ENCODE assay signal across 9 cellular contexts in genomic region chr14:39176263-39177167, GRCh38. TPM values are rescaled to one million over a fixed set of nuclear protein-coding genes. Genes with fewer than 3 reads are reported as not detected.
DNase-seq lines count a peak whose midpoint lies in the region; ATAC-seq and TF ChIP-seq lines count a peak whose summit lies in the region.
"Had no signal": no experiment of that assay in that cellular context is flagged by ENCODE, and none has a peak within 500 bp of the region (broad histone marks: within the 10 kb centered on the region; RNA-seq: fewer than 3 reads in every experiment).

No MANE protein-coding gene starts in this region.

- H3K9me3 ChIP-seq in ascending aorta (no peaks in the 10 kb centered on the region), liver (ENCODE audit: control insufficient read depth in 4 of 4, low read length in 3 of 4) (no peaks in the 10 kb centered on the region), thymus (ENCODE audit: control insufficient read depth) (no peaks in the 10 kb centered on the region)
- H3K9me3 ChIP-seq: thyroid gland had no signal

- no peak for ATAC-seq in activated T-cell treated with anti-CD3 and anti-CD28 coated beads, Interleukin-2, amount 50 U/mL, for 72 hours (replicated peaks in 1 of 2)
- ATAC-seq in HG02642 (IDR thresholded peaks at IDR 0.05; ENCODE audit: poor library complexity, unreplicated experiment) = no peak

- H3K36me3 ChIP-seq in ascending aorta (peaks cover 51% of the 10 kb centered on the region in 2 donors), liver (ENCODE audit: control insufficient read depth in 4 of 4, insufficient read depth in 3 of 4, low read depth in 1 of 4, low read length in 3 of 4) (peaks cover 14 to 47% (median 46%) of the 10 kb centered on the region in 4 donors), thymus (ENCODE audit: control insufficient read depth, insufficient read depth) (peaks cover 33% of the 10 kb centered on the region)

- intact Hi-C loops in ascending aorta (cut with DNase I) = loop anchor here (2.0 kb wide), 1 partner anchor 200 kb away; no protein-coding TSS in a partner anchor

- H3K4me1 ChIP-seq in ascending aorta = peaks cover 5 to 13% of the 10 kb centered on the region in 2 donors
- peaks cover 3 to 14% (median 10%) of the 10 kb centered on the region in 4 donors for H3K4me1 ChIP-seq in liver (ENCODE audit: control insufficient read depth in 4 of 4, insufficient read depth in 4 of 4, low read length in 3 of 4)
- peaks cover 4% of the 10 kb centered on the region for H3K4me1 ChIP-seq in thymus (ENCODE audit: control insufficient read depth, insufficient read depth, low read length)

- 56% methylated on average over 5 of the region's 5 CpGs for WGBS in liver
- WGBS in thymus = 93% methylated on average over 5 of the region's 5 CpGs

- H3K27ac Mint-ChIP-seq in activated T-cell treated with anti-CD3 and anti-CD28 coated beads, Interleukin-2, amount 50 U/mL, for 72 hours = peak overlapping the region; percentile 96

- TF ChIP-seq CTCF in ascending aorta (IDR thresholded peaks at IDR 0.05) = no peak
- no peak for TF ChIP-seq CTCF in liver (IDR thresholded peaks at IDR 0.05; ENCODE audit: low read depth, low read length, missing input control)

- no peak for DNase-seq in activated T-cell treated with anti-CD3 and anti-CD28 coated beads, Interleukin-2, amount 50 U/mL, for 72 hours
- no peak for DNase-seq in activated T-cell treated with anti-CD3 and anti-CD28 coated beads, Interleukin-2, amount 50 U/mL, for 48 hours
- DNase-seq in ascending aorta (ENCODE audit: low spot score in 2 of 2) (no peak), GM03348 (ENCODE audit: low spot score) (no peak), cerebellum (ENCODE audit: low spot score) (no peak)
- DNase-seq: thyroid gland had no signal

- peak overlapping the region; percentile 72 to 92 for H3K4me3 ChIP-seq in ascending aorta
- H3K4me3 ChIP-seq in liver (ENCODE audit: low read depth in 1 of 3, low read length in 3 of 3) = peak overlapping the region; percentile 20 to 89 (median 84)
- peak overlapping the region; percentile 97 for H3K4me3 ChIP-seq in thymus (ENCODE audit: low read length)

- TF ChIP-seq RAD21 in liver (IDR thresholded peaks at IDR 0.05) = no peak

- H3K9me3 Mint-ChIP-seq in activated T-cell treated with anti-CD3 and anti-CD28 coated beads, Interleukin-2, amount 50 U/mL, for 72 hours = no peaks in the 10 kb centered on the region

- peak overlapping the region; percentile 70 to 98 for H3K9ac ChIP-seq in liver (ENCODE audit: low read depth in 1 of 2, low read length in 2 of 2)

- peak overlapping the region; percentile 96 to 100 for H3K4me3 Mint-ChIP-seq in activated T-cell treated with anti-CD3 and anti-CD28 coated beads, Interleukin-2, amount 50 U/mL, for 72 hours

- H3K27ac ChIP-seq in ascending aorta (no peak overlapping the region), liver (ENCODE audit: low read depth in 1 of 2, low read length in 2 of 2) (peak overlapping the region; percentile 89 to 96), thymus (ENCODE audit: low read depth) (no peak overlapping the region)

- H3K27me3 Mint-ChIP-seq in activated T-cell treated with anti-CD3 and anti-CD28 coated beads, Interleukin-2, amount 50 U/mL, for 72 hours (ENCODE audit: low read depth) = no peaks in the 10 kb centered on the region

- H3K27me3 ChIP-seq in ascending aorta (no peaks in the 10 kb centered on the region), liver (ENCODE audit: control insufficient read depth in 4 of 4, insufficient read depth in 4 of 4, low read length in 3 of 4) (no peaks in the 10 kb centered on the region), thymus (ENCODE audit: control insufficient read depth, insufficient read depth) (no peaks in the 10 kb centered on the region)
- H3K27me3 ChIP-seq: thyroid gland had no signal

- H3K36me3 Mint-ChIP-seq in activated T-cell treated with anti-CD3 and anti-CD28 coated beads, Interleukin-2, amount 50 U/mL, for 72 hours (ENCODE audit: insufficient read depth in 2 of 2) = peaks cover 14 to 35% of the 10 kb centered on the region in 2 donors

- H3K4me1 Mint-ChIP-seq in activated T-cell treated with anti-CD3 and anti-CD28 coated beads, Interleukin-2, amount 50 U/mL, for 72 hours (ENCODE audit: low read depth) = peaks cover 13% of the 10 kb centered on the region

TF ChIP-seq in liver, 16 proteins besides CTCF, POLR2A, EP300 and RAD21:
- no peak for TF ChIP-seq EGR1 (IDR thresholded peaks at IDR 0.05; ENCODE audit: low read depth in 2 of 2)
- no peak for TF ChIP-seq YY1 (IDR thresholded peaks at IDR 0.05)
- no peak for TF ChIP-seq NR2F2 (IDR thresholded peaks at IDR 0.05)
- no peak for TF ChIP-seq HNF4G (IDR thresholded peaks at IDR 0.05)
- TF ChIP-seq, protein P1, sequence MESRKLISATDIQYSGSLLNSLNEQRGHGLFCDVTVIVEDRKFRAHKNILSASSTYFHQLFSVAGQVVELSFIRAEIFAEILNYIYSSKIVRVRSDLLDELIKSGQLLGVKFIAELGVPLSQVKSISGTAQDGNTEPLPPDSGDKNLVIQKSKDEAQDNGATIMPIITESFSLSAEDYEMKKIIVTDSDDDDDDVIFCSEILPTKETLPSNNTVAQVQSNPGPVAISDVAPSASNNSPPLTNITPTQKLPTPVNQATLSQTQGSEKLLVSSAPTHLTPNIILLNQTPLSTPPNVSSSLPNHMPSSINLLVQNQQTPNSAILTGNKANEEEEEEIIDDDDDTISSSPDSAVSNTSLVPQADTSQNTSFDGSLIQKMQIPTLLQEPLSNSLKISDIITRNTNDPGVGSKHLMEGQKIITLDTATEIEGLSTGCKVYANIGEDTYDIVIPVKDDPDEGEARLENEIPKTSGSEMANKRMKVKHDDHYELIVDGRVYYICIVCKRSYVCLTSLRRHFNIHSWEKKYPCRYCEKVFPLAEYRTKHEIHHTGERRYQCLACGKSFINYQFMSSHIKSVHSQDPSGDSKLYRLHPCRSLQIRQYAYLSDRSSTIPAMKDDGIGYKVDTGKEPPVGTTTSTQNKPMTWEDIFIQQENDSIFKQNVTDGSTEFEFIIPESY (IDR thresholded peaks at IDR 0.05) = peak; percentile 8
TF ChIP-seq in liver: peak in this region for 1.

RNA-seq across cellular contexts. Expression of gene PNN, which starts 1.5 kb away (rescaled TPM):
- 100 to 1,000 TPM; 102 to 130 TPM for total RNA-seq in activated T-cell treated with anti-CD3 and anti-CD28 coated beads, Interleukin-2, amount 50 U/mL, for 72 hours
- total RNA-seq in ascending aorta (19.3 TPM), liver (10 to 100 TPM; 11.3 to 31.5 TPM), cerebellum (40.0 TPM)
- polyA plus RNA-seq in liver (10 to 100 TPM; 16.2 to 56.7 TPM), thymus (68.3 TPM)

RNA-seq across cellular contexts. Expression of gene TRAPPC6B, which starts 6.4 kb away (rescaled TPM):
- 10 to 100 TPM; 40.8 to 42.4 TPM for total RNA-seq in activated T-cell treated with anti-CD3 and anti-CD28 coated beads, Interleukin-2, amount 50 U/mL, for 72 hours
- 5.3 TPM for total RNA-seq in ascending aorta
- total RNA-seq in liver = 10 to 100 TPM; 15.2 to 22.2 TPM
- 10 to 100 TPM in 1 of 2 donors, 1 to 10 TPM in 1; 9.7 to 20.0 TPM for polyA plus RNA-seq in liver
- polyA plus RNA-seq in thymus = 21.0 TPM
- 60.2 TPM for total RNA-seq in cerebellum

RNA-seq across cellular contexts. Expression of gene MIA2, which starts 57.2 kb away (rescaled TPM):
- total RNA-seq in activated T-cell treated with anti-CD3 and anti-CD28 coated beads, Interleukin-2, amount 50 U/mL, for 72 hours = 10 to 100 TPM; 54.5 to 56.7 TPM
- total RNA-seq in ascending aorta = 14.4 TPM
- total RNA-seq in liver = 100 to 1,000 TPM in 1 of 2 donors, 10 to 100 TPM in 1; 57.5 to 106 TPM
- polyA plus RNA-seq in liver = 10 to 100 TPM; 39.2 to 55.3 TPM
- polyA plus RNA-seq in thymus = 41.2 TPM
- 17.9 TPM for total RNA-seq in cerebellum

Comparison
In these comparisons a context has a peak if more than half of its experiments do, and no peak if none do; other contexts are left out.
1. H3K27ac ChIP-seq: peak in liver (2 of 2); none in ascending aorta (0 of 2) and thymus (single experiment).
2. Peak in every context shown above with its lines, with median percentiles within 50 percentile points of each other: H3K4me3 ChIP-seq.